In genomic region chr6:8429821-8430220, GRCh38 we compare ENCODE assay signal across 29 cellular contexts.
"Had no signal": no experiment of that assay in that cellular context is flagged by ENCODE, and none has a peak within 500 bp of the region (broad histone marks: within the 10 kb centered on the region; RNA-seq: fewer than 3 reads in every experiment).

No MANE protein-coding gene starts in this region.

- ATAC-seq: activated CD4-positive, alpha-beta T cell treated with anti-CD3 and anti-CD28 coated beads for 36 hours; activated CD8-positive, alpha-beta memory T cell treated with anti-CD3 and anti-CD28 coated beads, Interleukin-2, amount 10 ng/mL, durations not matched to agents 7 days and 5 days; activated CD8-positive, alpha-beta T cell treated with anti-CD3 and anti-CD28 coated beads, Interleukin-2, amount 10 ng/mL, durations not matched to agents 7 days and 5 days; activated naive CD8-positive, alpha-beta T cell treated with anti-CD3 and anti-CD28 coated beads, Interleukin-2, amount 50 U/mL, for 24 hours; body of pancreas; gastroesophageal sphincter had no signal

- H3K9me3 ChIP-seq: adrenal gland, body of pancreas, esophagus squamous epithelium, gastroesophageal sphincter had no signal

- FAIRE-seq: colon had no signal

- H3K27ac ChIP-seq: adrenal gland, body of pancreas, dorsolateral prefrontal cortex, epithelial cell of prostate, esophagus squamous epithelium, gastroesophageal sphincter had no signal

- DNase-seq: activated CD4-positive, alpha-beta memory T cell treated with anti-CD3 and anti-CD28 coated beads for 36 hours; activated CD4-positive, alpha-beta T cell treated with anti-CD3 and anti-CD28 coated beads for 36 hours; activated CD4-positive, alpha-beta T cell treated with anti-CD3 and anti-CD28 coated beads, Interleukin-2, amount 10 ng/mL, durations not matched to agents 24 days and 14 days; activated CD4-positive, CD25-positive, alpha-beta regulatory T cell; activated CD4-positive, CD25-positive, alpha-beta regulatory T cell treated with anti-CD3 and anti-CD28 coated beads, Interleukin-2, amount 50 U/mL, for 72 hours; activated CD8-positive, alpha-beta memory T cell treated with anti-CD3 and anti-CD28 coated beads, Interleukin-2, amount 10 ng/mL, durations not matched to agents 7 days and 5 days; activated CD8-positive, alpha-beta memory T cell treated with anti-CD3 and anti-CD28 coated beads, Interleukin-2, amount 50 U/mL, for 4 hours; activated CD8-positive, alpha-beta T cell treated with anti-CD3 and anti-CD28 coated beads, Interleukin-2, amount 10 ng/mL, durations not matched to agents 7 days and 5 days; activated effector memory CD4-positive, alpha-beta T cell treated with anti-CD3 and anti-CD28 coated beads, Interleukin-2, amount 50 U/mL, for 16 hours; activated naive CD4-positive, alpha-beta T cell treated with anti-CD3 and anti-CD28 coated beads for 36 hours; activated naive CD8-positive, alpha-beta T cell treated with anti-CD3 and anti-CD28 coated beads for 36 hours; activated naive CD8-positive, alpha-beta T cell treated with anti-CD3 and anti-CD28 coated beads, Interleukin-2, amount 50 U/mL, for 24 hours; activated T-cell treated with anti-CD3 and anti-CD28 coated beads, Interleukin-2, amount 50 U/mL, for 1 hour; activated T-cell treated with anti-CD3 and anti-CD28 coated beads, Interleukin-2, amount 50 U/mL, for 48 hours; adrenal gland; amygdala; aorta; body of pancreas; caudate nucleus; cortex of kidney; dorsolateral prefrontal cortex; effector memory CD4-positive, alpha-beta T cell; endodermal cell; esophagus squamous epithelium; foreskin melanocyte; T-helper 2 cell had no signal

- H3K27me3 ChIP-seq: adrenal gland, body of pancreas, dorsolateral prefrontal cortex, esophagus squamous epithelium, gastroesophageal sphincter had no signal

- H3K4me3 ChIP-seq: adrenal gland, body of pancreas, dorsolateral prefrontal cortex, esophagus squamous epithelium, gastroesophageal sphincter had no signal
